3 cellular contexts compared by ENCODE assay signal in the genomic region with DNA sequence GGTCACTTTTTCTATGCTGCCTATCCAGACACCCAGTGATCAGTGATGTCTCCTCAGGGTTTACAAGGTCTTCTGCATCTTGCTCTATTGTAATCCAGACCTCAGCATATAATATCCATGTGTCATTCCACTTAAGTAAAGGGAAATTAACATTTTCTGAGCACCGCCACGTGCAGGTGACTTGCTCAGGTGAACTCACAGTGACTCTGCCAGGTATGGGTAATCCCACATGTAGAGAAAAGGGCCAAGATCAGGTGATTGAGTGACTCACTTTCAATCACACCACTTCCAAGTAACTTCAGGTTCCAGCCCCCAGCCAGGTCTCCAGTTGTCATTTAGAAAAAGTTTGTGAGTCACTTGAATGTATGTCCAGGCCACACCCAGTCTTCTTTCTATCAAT.
DNase-seq lines count a peak whose midpoint lies in the region; ATAC-seq, FAIRE-seq and TF ChIP-seq lines count a peak whose summit lies in the region.
"Not testable (repeated sequence)": the region's sequence is repeated elsewhere in the genome, so short reads cannot be mapped to it uniquely, and the experiment has no call there.

No MANE protein-coding gene starts in this region.

- H3K27ac ChIP-seq in RWPE2 (ENCODE audit: poor library complexity, severe bottlenecking); foreskin keratinocyte: not testable (repeated sequence)

- H3K4me3 ChIP-seq in RWPE2 (ENCODE audit: severe bottlenecking): not testable (repeated sequence)

- not testable (repeated sequence) for H3K4me1 ChIP-seq in RWPE2 (ENCODE audit: insufficient read depth, poor library complexity, severe bottlenecking); foreskin keratinocyte

- not testable (repeated sequence) for DNase-seq in GM19239 (ENCODE audit: insufficient read length, low spot score); RWPE2 (ENCODE audit: low spot score); foreskin keratinocyte

- peak; percentile 53 for FAIRE-seq in GM19239 (lab: Jason Lieb, UNC)

- peak; percentile 55 for ATAC-seq in RWPE2 (ENCODE audit: low read depth)
- peak; percentile 92 for ATAC-seq in foreskin keratinocyte

- not testable (repeated sequence) for H3K36me3 ChIP-seq in RWPE2 (ENCODE audit: low read depth)

- not testable (repeated sequence) for TF ChIP-seq CTCF in RWPE2 (IDR thresholded peaks at IDR 0.05; ENCODE audit: poor library complexity, severe bottlenecking); foreskin keratinocyte (conservative IDR thresholded peaks at IDR 0.05)

- H3K27me3 ChIP-seq in RWPE2 (ENCODE audit: insufficient read depth, poor library complexity, severe bottlenecking); foreskin keratinocyte: not testable (repeated sequence)

- not testable (repeated sequence) for H3K9me3 ChIP-seq in RWPE2 (ENCODE audit: severe bottlenecking)
